In the genomic region with DNA sequence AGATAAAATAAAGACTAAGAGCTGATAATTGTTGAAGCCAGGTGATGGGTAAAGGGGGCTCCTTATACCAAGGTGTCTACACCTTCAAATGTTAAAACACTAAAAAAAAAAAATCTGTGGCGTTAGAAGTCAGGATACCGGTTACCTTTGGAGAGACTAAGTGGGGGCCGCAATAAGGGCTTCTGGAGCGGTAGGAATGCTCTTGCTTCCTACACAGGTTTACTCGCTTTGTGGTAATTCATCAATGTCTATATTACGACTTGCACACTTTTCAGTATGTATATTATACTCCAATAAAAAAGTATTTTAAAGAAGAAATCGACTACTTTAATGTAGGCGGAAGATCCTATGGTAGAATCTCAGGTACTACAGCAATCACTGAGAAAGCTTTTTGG, we compare ENCODE assay signal across 8 cellular contexts. TPM values are rescaled to one million over a fixed set of nuclear protein-coding genes. Genes with fewer than 3 reads are reported as not detected.
DNase-seq lines count a peak whose midpoint lies in the region; ATAC-seq, FAIRE-seq and TF ChIP-seq lines count a peak whose summit lies in the region.

No MANE protein-coding gene starts in this region.

- TF ChIP-seq CTCF in astrocyte (IDR thresholded peaks at IDR 0.05; ENCODE audit: insufficient read depth, low read depth, low read length) (no peak), lower leg skin (IDR thresholded peaks at IDR 0.05) (no peak), upper lobe of left lung (IDR thresholded peaks at IDR 0.05) (no peak)

- peak overlapping the region; percentile 92 for H3K27ac Mint-ChIP-seq in activated naive CD4-positive, alpha-beta T cell treated with anti-CD3 and anti-CD28 coated beads for 36 hours
- H3K27ac Mint-ChIP-seq in astrocyte (ENCODE audit: unreplicated experiment): peak overlapping the region; percentile 93

- H3K4me1 ChIP-seq in astrocyte (ENCODE audit: insufficient read depth, low read length): no peaks in the 10 kb centered on the region
- peaks cover 4 to 14% (median 10%) of the 10 kb centered on the region in 4 donors for H3K4me1 ChIP-seq in upper lobe of left lung

- no peak for FAIRE-seq in astrocyte (lab: Jason Lieb, UNC)

- no peaks in the 10 kb centered on the region for H4K20me1 ChIP-seq in astrocyte (ENCODE audit: insufficient read depth, low read length)

- 6 to 7% methylated on average over 8 of the region's 8 CpGs for WGBS in lower leg skin, 2 donors
- WGBS in upper lobe of left lung, 2 donors: 4 to 5% methylated on average over 8 of the region's 8 CpGs

- H3K36me3 ChIP-seq in astrocyte (ENCODE audit: insufficient read depth, low read length) (peaks cover 7% of the 10 kb centered on the region), upper lobe of left lung (peaks cover 0 to 28% (median 11%) of the 10 kb centered on the region in 4 donors)

- TF ChIP-seq POLR2A in lower leg skin (IDR thresholded peaks at IDR 0.05) (no peak), upper lobe of left lung (IDR thresholded peaks at IDR 0.05) (no peak)

- peak overlapping the region; percentile 90 for H3K9ac ChIP-seq in astrocyte (ENCODE audit: low read length)

- TF ChIP-seq EP300 in upper lobe of left lung (IDR thresholded peaks at IDR 0.05): no peak

- H3K36me3 Mint-ChIP-seq in activated naive CD4-positive, alpha-beta T cell treated with anti-CD3 and anti-CD28 coated beads for 36 hours (ENCODE audit: low read depth): peaks cover 19% of the 10 kb centered on the region
- no peaks in the 10 kb centered on the region for H3K36me3 Mint-ChIP-seq in astrocyte (ENCODE audit: low read depth, unreplicated experiment)

- intact Hi-C loops in activated naive CD4-positive, alpha-beta T cell treated with anti-CD3 and anti-CD28 coated beads for 36 hours (cut with micrococcal nuclease): loop anchor here (5.0 kb wide), 2 partner anchors 510 to 850 kb away; a partner anchor contains a TSS
- intact Hi-C loops in lower leg skin (cut with DNase I; ENCODE audit: low total_unique reads): no loop called here

- H3K4me3 Mint-ChIP-seq in activated naive CD4-positive, alpha-beta T cell treated with anti-CD3 and anti-CD28 coated beads for 36 hours: peak overlapping the region; percentile 85
- H3K4me3 Mint-ChIP-seq in astrocyte (ENCODE audit: unreplicated experiment): peak overlapping the region; percentile 86

- H3K27me3 ChIP-seq in astrocyte (ENCODE audit: insufficient read depth, low read length): no peaks in the 10 kb centered on the region
- H3K27me3 ChIP-seq in upper lobe of left lung: no peaks in the 10 kb centered on the region

- H3K9me3 ChIP-seq in astrocyte (ENCODE audit: insufficient read depth, low read depth, low read length) (no peaks in the 10 kb centered on the region), upper lobe of left lung (no peaks in the 10 kb centered on the region)

- no peak for DNase-seq in activated naive CD4-positive, alpha-beta T cell treated with anti-CD3 and anti-CD28 coated beads for 36 hours
- no peak for DNase-seq in activated naive CD4-positive, alpha-beta T cell treated with anti-CD3 and anti-CD28 coated beads, Interleukin-2, amount 50 U/mL, for 16 hours
- DNase-seq in astrocyte (ENCODE audit: low read depth): no peak
- no peak for DNase-seq in lower leg skin (ENCODE audit: low spot score in 2 of 2)
- no peak for DNase-seq in upper lobe of left lung
- DNase-seq in NCI-H2029 (lab: John Stamatoyannopoulos, UW): no peak
- DNase-seq in NCI-H1105 (lab: John Stamatoyannopoulos, UW): no peak

- no peaks in the 10 kb centered on the region for H3K27me3 Mint-ChIP-seq in activated naive CD4-positive, alpha-beta T cell treated with anti-CD3 and anti-CD28 coated beads for 36 hours (ENCODE audit: low read depth)
- no peaks in the 10 kb centered on the region for H3K27me3 Mint-ChIP-seq in astrocyte (ENCODE audit: low read depth, unreplicated experiment)

- ATAC-seq in upper lobe of left lung (ENCODE audit: low FRiP score in 2 of 2): no peak
- ATAC-seq in HG03521 (IDR thresholded peaks at IDR 0.05; ENCODE audit: unreplicated experiment): no peak

- CTCF ChIA-PET in activated naive CD4-positive, alpha-beta T cell treated with anti-CD3 and anti-CD28 coated beads for 36 hours (lab: Charles Lee): interaction anchor here (0.6 to 3.0 kb wide), 8 partner anchors 11 to 173 kb away, joined by 3 to 28 read pairs (median 3); a partner anchor contains a TSS

- H3K4me3 ChIP-seq in astrocyte (ENCODE audit: insufficient read depth, low read depth, low read length): peak overlapping the region; percentile 70
- H3K4me3 ChIP-seq in lower leg skin (ENCODE audit: low read depth, poor library complexity, severe bottlenecking): peak overlapping the region; percentile 46
- peak overlapping the region; percentile 58 to 75 (median 68) for H3K4me3 ChIP-seq in upper lobe of left lung

- peak overlapping the region; percentile 84 for H3K4me2 ChIP-seq in astrocyte (ENCODE audit: low read length)

- peaks cover 32% of the 10 kb centered on the region for H3K4me1 Mint-ChIP-seq in activated naive CD4-positive, alpha-beta T cell treated with anti-CD3 and anti-CD28 coated beads for 36 hours (ENCODE audit: low read depth)
- peaks cover 11% of the 10 kb centered on the region for H3K4me1 Mint-ChIP-seq in astrocyte (ENCODE audit: low read depth, unreplicated experiment)

- H3K27ac ChIP-seq in astrocyte (ENCODE audit: low read depth, low read length) (peak overlapping the region; percentile 90), upper lobe of left lung (peak overlapping the region; percentile 91 to 92 (median 92))

- no peaks in the 10 kb centered on the region for H3K9me3 Mint-ChIP-seq in activated naive CD4-positive, alpha-beta T cell treated with anti-CD3 and anti-CD28 coated beads for 36 hours
- H3K9me3 Mint-ChIP-seq in astrocyte (ENCODE audit: unreplicated experiment): no peaks in the 10 kb centered on the region

- H3K79me2 ChIP-seq in astrocyte (ENCODE audit: insufficient read depth, low read length): peaks cover 48% of the 10 kb centered on the region

- peak overlapping the region; percentile 86 for H2AFZ ChIP-seq in astrocyte (ENCODE audit: low read depth, low read length)

RNA-seq across cellular contexts. Expression of a gene that starts 12.5 kb away (rescaled TPM):
- 10 to 100 TPM; 86.0 to 95.8 TPM for total RNA-seq in activated naive CD4-positive, alpha-beta T cell treated with anti-CD3 and anti-CD28 coated beads for 36 hours
- total RNA-seq in astrocyte: 37.0 and 43.6 TPM in 2 replicates
- total RNA-seq in lower leg skin: 10 to 100 TPM; 32.8 to 55.0 (median 44.0) TPM
- 10 to 100 TPM; 15.7 to 36.9 (median 34.4) TPM for total RNA-seq in upper lobe of left lung

RNA-seq across cellular contexts. Expression of a gene that starts 12.6 kb away (rescaled TPM):
- 10 to 100 TPM; 10.1 to 11.6 TPM for total RNA-seq in activated naive CD4-positive, alpha-beta T cell treated with anti-CD3 and anti-CD28 coated beads for 36 hours
- total RNA-seq in astrocyte (11.4 and 13.5 TPM in 2 replicates), lower leg skin (10 to 100 TPM in 1 of 4 donors, 1 to 10 TPM in 3; 7.2 to 12.5 (median 7.9) TPM), upper lobe of left lung (10 to 100 TPM in 1 of 6 donors, 1 to 10 TPM in 5; 3.1 to 17.8 (median 5.9) TPM)
